Comparison of ENCODE assay signal across 20 cellular contexts in the genomic region with DNA sequence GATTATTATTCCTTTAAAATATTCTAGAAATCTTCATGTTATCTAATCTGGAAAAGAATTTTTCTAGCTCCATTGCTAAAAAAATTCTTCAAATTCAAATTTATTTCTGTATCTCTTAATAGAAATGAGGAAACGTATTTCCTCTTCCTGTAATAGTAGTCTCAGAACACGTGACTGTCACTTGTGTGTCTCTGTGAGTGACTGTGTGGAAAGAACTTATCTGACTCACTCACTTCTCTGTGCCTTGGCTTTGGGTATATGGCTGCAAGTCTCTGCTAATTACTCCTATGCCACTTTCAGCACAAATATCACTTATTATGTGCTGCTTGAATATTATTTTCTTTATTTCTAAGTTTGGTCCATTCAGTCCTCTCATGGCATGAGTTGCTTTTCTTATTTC.
"Had no signal": no experiment of that assay in that cellular context is flagged by ENCODE, and none has a peak within 500 bp of the region (broad histone marks: within the 10 kb centered on the region; RNA-seq: fewer than 3 reads in every experiment).

No MANE protein-coding gene starts in this region.

- H3K9me3 ChIP-seq: heart right ventricle, left ventricle myocardium inferior, thoracic aorta, vagina had no signal

- H3K27ac ChIP-seq: epithelial cell of prostate, heart right ventricle, left ventricle myocardium inferior, sigmoid colon, thoracic aorta, vagina had no signal

- H3K27me3 ChIP-seq: vagina had no signal

- H3K4me1 ChIP-seq: heart right ventricle, left ventricle myocardium inferior, sigmoid colon, vagina had no signal

- ATAC-seq: activated naive CD8-positive, alpha-beta T cell treated with anti-CD3 and anti-CD28 coated beads, Interleukin-2, amount 50 U/mL, for 24 hours; activated T-cell treated with anti-CD3 and anti-CD28 coated beads, Interleukin-2, amount 50 U/mL, for 72 hours; heart right ventricle; naive thymus-derived CD8-positive, alpha-beta T cell had no signal

- H3K4me3 ChIP-seq: left ventricle myocardium inferior, sigmoid colon, thoracic aorta, vagina had no signal

- DNase-seq: activated CD4-positive, alpha-beta memory T cell treated with anti-CD3 and anti-CD28 coated beads for 36 hours; activated CD4-positive, alpha-beta T cell treated with anti-CD3 and anti-CD28 coated beads for 4 hours; activated CD4-positive, CD25-positive, alpha-beta regulatory T cell; activated effector memory CD4-positive, alpha-beta T cell treated with Interleukin-2 at 50 U/mL for 16 hours; activated naive CD4-positive, alpha-beta T cell treated with anti-CD3 and anti-CD28 coated beads, Interleukin-2, amount 10 ng/mL, durations not matched to agents 7 days and 5 days; activated naive CD8-positive, alpha-beta T cell treated with anti-CD3 and anti-CD28 coated beads, Interleukin-2, amount 50 U/mL, for 24 hours; activated T-cell treated with anti-CD3 and anti-CD28 coated beads, Interleukin-2, amount 50 U/mL, for 72 hours; cortex of kidney; foreskin fibroblast; heart right ventricle; left ventricle myocardium inferior; naive thymus-derived CD8-positive, alpha-beta T cell; retina; sigmoid colon; stimulated activated CD4-positive, alpha-beta T cell treated with anti-CD3 and anti-CD28 coated beads, Interleukin-2, amount 100 ng/mL, for 48 hours; stimulated activated CD8-positive, alpha-beta memory T cell treated with anti-CD3 and anti-CD28 coated beads, Interleukin-4, amount 100 ng/mL, for 48 hours; stimulated activated naive CD4-positive, alpha-beta T cell had no signal

- H3K36me3 ChIP-seq: heart right ventricle, left ventricle myocardium inferior, sigmoid colon, thoracic aorta, vagina had no signal
